Comparison of ENCODE assay signal across 31 cellular contexts in genomic region chr7:84277628-84278224, GRCh38.
DNase-seq lines count a peak whose midpoint lies in the region; ATAC-seq and TF ChIP-seq lines count a peak whose summit lies in the region.
"Had no signal": no experiment of that assay in that cellular context is flagged by ENCODE, and none has a peak within 500 bp of the region (broad histone marks: within the 10 kb centered on the region; RNA-seq: fewer than 3 reads in every experiment).

No MANE protein-coding gene starts in this region.

- H2BK15ac ChIP-seq in H9 (ENCODE audit: low read depth, low read length): no peak overlapping the region

- no peak overlapping the region for H2AFZ ChIP-seq in H9 (ENCODE audit: low read length)

- no peak overlapping the region for H4K8ac ChIP-seq in H9 (replicated peaks; ENCODE audit: insufficient read length, low read depth, low read length)

- DNase-seq in H9 (peak; percentile 88), NT2/D1 (ENCODE audit: low read depth, low spot score) (peak; percentile 96), fibroblast of peridontal ligament (ENCODE audit: extremely low read depth) (peak; percentile 80), islet precursor cell (peak; percentile 79)
- DNase-seq: activated CD4-positive, alpha-beta T cell treated with anti-CD3 and anti-CD28 coated beads, Interleukin-2, amount 10 ng/mL, durations not matched to agents 24 days and 14 days; activated effector memory CD4-positive, alpha-beta T cell treated with Interleukin-2 at 50 U/mL for 16 hours; C1 segment of cervical spinal cord; effector memory CD4-positive, alpha-beta T cell; left cardiac atrium; MM.1S; NCI-H1105 treated with DMSO at 0.1 percent for 48 hours; NCI-H1930; NCI-H345; NCI-H748 treated with DMSO at 0.1 percent for 48 hours; SIG-M5; stimulated activated CD4-positive, alpha-beta T cell treated with anti-CD3 and anti-CD28 coated beads, Interleukin-15, amount 100 ng/mL, for 24 hours; stimulated activated naive B cell treated with anti-CD40 and anti-IgM and Interleukin-4, amounts not matched to agents 10 μg/mL and 1 μg/mL and 100 μg/mL, for 72 hours; SW 1271; T-helper 9 cell; upper lobe of right lung; WERI-Rb-1 had no signal

- no peak overlapping the region for H3K14ac ChIP-seq in H9 (ENCODE audit: insufficient read depth, low read length)

- no peaks in the 10 kb centered on the region for H3K27me3 Mint-ChIP-seq in H9 (ENCODE audit: low read depth)
- H3K27me3 Mint-ChIP-seq: activated CD4-positive, alpha-beta T cell treated with anti-CD3 and anti-CD28 coated beads, Interleukin-2, amount 10 ng/mL, durations not matched to agents 24 days and 14 days; stimulated activated naive B cell treated with anti-CD40 and anti-IgM and Interleukin-4, amounts not matched to agents 10 μg/mL and 1 μg/mL and 100 μg/mL, for 72 hours had no signal

- H3T11ph ChIP-seq in H9 (ENCODE audit: low read length): no peak overlapping the region

- H3K4ac ChIP-seq in H9 (ENCODE audit: low read depth, low read length): no peak overlapping the region

- no peak overlapping the region for H3K4me3 Mint-ChIP-seq in H9
- H3K4me3 Mint-ChIP-seq: activated CD4-positive, alpha-beta T cell treated with anti-CD3 and anti-CD28 coated beads, Interleukin-2, amount 10 ng/mL, durations not matched to agents 24 days and 14 days; activated naive CD8-positive, alpha-beta T cell; nephron; stimulated activated naive B cell treated with anti-CD40 and anti-IgM and Interleukin-4, amounts not matched to agents 10 μg/mL and 1 μg/mL and 100 μg/mL, for 72 hours had no signal

- peak overlapping the region; percentile 8 to 98 (median 79) for H3K27ac Mint-ChIP-seq in H9
- H3K27ac Mint-ChIP-seq: activated CD4-positive, alpha-beta T cell treated with anti-CD3 and anti-CD28 coated beads, Interleukin-2, amount 10 ng/mL, durations not matched to agents 24 days and 14 days; activated naive CD8-positive, alpha-beta T cell; nephron; stimulated activated naive B cell treated with anti-CD40 and anti-IgM and Interleukin-4, amounts not matched to agents 10 μg/mL and 1 μg/mL and 100 μg/mL, for 72 hours had no signal

- H3K23me2 ChIP-seq in H9 (ENCODE audit: insufficient read length, low read depth, low read length, poor library complexity, severe bottlenecking): no peaks in the 10 kb centered on the region

- peak overlapping the region; percentile 69 for H3K27ac ChIP-seq in H9 (ENCODE audit: insufficient read length, low read depth, low read length)
- H3K27ac ChIP-seq: cardiac muscle cell, coronary artery, suprapubic skin, upper lobe of right lung, WERI-Rb-1 had no signal

- no peak overlapping the region for H2BK20ac ChIP-seq in H9 (ENCODE audit: low read depth, low read length, poor library complexity, severe bottlenecking)

- H3K79me1 ChIP-seq in H9 (ENCODE audit: insufficient read depth, low read depth, low read length, poor library complexity, severe bottlenecking): no peaks in the 10 kb centered on the region

- H3K4me1 Mint-ChIP-seq in H9: peaks cover 27 to 37% of the 10 kb centered on the region in 2 experiments
- H3K4me1 Mint-ChIP-seq: activated CD4-positive, alpha-beta T cell treated with anti-CD3 and anti-CD28 coated beads, Interleukin-2, amount 10 ng/mL, durations not matched to agents 24 days and 14 days; nephron; stimulated activated naive B cell treated with anti-CD40 and anti-IgM and Interleukin-4, amounts not matched to agents 10 μg/mL and 1 μg/mL and 100 μg/mL, for 72 hours had no signal

- H3K4me1 ChIP-seq in H9 (ENCODE audit: insufficient read depth, low read length) (peaks cover 3% of the 10 kb centered on the region), NT2/D1 (ENCODE audit: insufficient read depth, insufficient read length) (no peaks in the 10 kb centered on the region)
- H3K4me1 ChIP-seq: suprapubic skin, upper lobe of right lung had no signal

- H3K9me3 ChIP-seq in H9 (ENCODE audit: control insufficient read depth, low read depth, low read length): no peaks in the 10 kb centered on the region
- H3K9me3 ChIP-seq in NT2/D1 (ENCODE audit: insufficient read depth, low read length): peaks cover 29% of the 10 kb centered on the region
- H3K9me3 ChIP-seq: suprapubic skin, upper lobe of right lung had no signal

- no peak overlapping the region for H3K4me3 ChIP-seq in NT2/D1 (ENCODE audit: insufficient read length, low read depth)
- H3K4me3 ChIP-seq: cardiac muscle cell, coronary artery, K562, lung, suprapubic skin, upper lobe of right lung had no signal

- H3K56ac ChIP-seq in H9 (ENCODE audit: insufficient read length, low read depth, low read length): no peak overlapping the region

- peak overlapping the region; percentile 6 for H3K4me2 ChIP-seq in H9 (ENCODE audit: insufficient read depth, insufficient read length, low read length)

- H2BK120ac ChIP-seq in H9 (ENCODE audit: low read depth, low read length, poor library complexity, severe bottlenecking): no peak overlapping the region

- ATAC-seq in HG02763 (IDR thresholded peaks at IDR 0.05; ENCODE audit: unreplicated experiment): no peak
- ATAC-seq in HG02798 (IDR thresholded peaks at IDR 0.05; ENCODE audit: poor library complexity, unreplicated experiment): no peak
- no peak for ATAC-seq in GM21390 (IDR thresholded peaks at IDR 0.05; ENCODE audit: unreplicated experiment)
- ATAC-seq: K562; left cardiac atrium; stimulated activated naive B cell treated with anti-CD40 and anti-IgM and Interleukin-4, amounts not matched to agents 10 μg/mL and 1 μg/mL and 100 μg/mL, for 72 hours; upper lobe of right lung had no signal

- H4K20me1 ChIP-seq in H9 (ENCODE audit: control insufficient read depth, insufficient read depth, insufficient read length): no peaks in the 10 kb centered on the region

- no peak overlapping the region for H3K18ac ChIP-seq in H9 (ENCODE audit: insufficient read length, low read depth, low read length)

- H3K9me3 Mint-ChIP-seq in H9: peaks cover 0 to 2% of the 10 kb centered on the region in 2 experiments; a peak in 2 of 5 replicates
- H3K9me3 Mint-ChIP-seq: activated CD4-positive, alpha-beta T cell treated with anti-CD3 and anti-CD28 coated beads, Interleukin-2, amount 10 ng/mL, durations not matched to agents 24 days and 14 days; stimulated activated naive B cell treated with anti-CD40 and anti-IgM and Interleukin-4, amounts not matched to agents 10 μg/mL and 1 μg/mL and 100 μg/mL, for 72 hours had no signal

- H3K79me2 ChIP-seq in H9 (ENCODE audit: insufficient read depth, low read length): no peaks in the 10 kb centered on the region

- H3K9ac ChIP-seq in H9 (ENCODE audit: extremely low read depth, insufficient read length, low read length): no peak overlapping the region
- no peak overlapping the region for H3K9ac ChIP-seq in NT2/D1 (ENCODE audit: insufficient read length, low read depth)

- H3K36me3 Mint-ChIP-seq in H9 (ENCODE audit: insufficient read depth in 1 of 3, low read depth in 3 of 3): peaks cover 3 to 5% (median 3%) of the 10 kb centered on the region in 3 experiments; a peak in 3 of 7 replicates
- H3K36me3 Mint-ChIP-seq: activated naive CD8-positive, alpha-beta T cell; stimulated activated naive B cell treated with anti-CD40 and anti-IgM and Interleukin-4, amounts not matched to agents 10 μg/mL and 1 μg/mL and 100 μg/mL, for 72 hours had no signal

- no peak overlapping the region for H3K23ac ChIP-seq in H9 (ENCODE audit: insufficient read length, low read depth, low read length)

- no peak for TF ChIP-seq CTCF in H9 (conservative IDR thresholded peaks at IDR 0.05)

- peak overlapping the region; percentile 95 for H2BK12ac ChIP-seq in H9 (ENCODE audit: insufficient read length, low read depth, low read length)

- H4K5ac ChIP-seq in H9 (ENCODE audit: insufficient read length, low read depth, low read length): no peak overlapping the region

- no peak overlapping the region for H2AK5ac ChIP-seq in H9 (ENCODE audit: insufficient read length, low read length)

- H4K91ac ChIP-seq in H9 (ENCODE audit: insufficient read length, low read depth, low read length): no peak overlapping the region

- H3K36me3 ChIP-seq in NT2/D1 (ENCODE audit: insufficient read depth, insufficient read length, low read length): no peaks in the 10 kb centered on the region
- H3K36me3 ChIP-seq: cardiac muscle cell, suprapubic skin, upper lobe of right lung, WERI-Rb-1 had no signal

- H3K27me3 ChIP-seq in H9 (ENCODE audit: insufficient read depth, low read length) (no peaks in the 10 kb centered on the region), NT2/D1 (ENCODE audit: insufficient read depth, insufficient read length) (no peaks in the 10 kb centered on the region)
- H3K27me3 ChIP-seq: cardiac muscle cell, suprapubic skin, upper lobe of right lung had no signal

- H2BK5ac ChIP-seq in H9 (ENCODE audit: insufficient read length, low read length): no peak overlapping the region

- no CpG with 5 or more reads among the region's 2 CpGs for WGBS in H9 (ENCODE audit: extremely low coverage, insufficient read length, low lambda C conversion rate)
